Comparison of ENCODE assay signal across 1 cellular context in the genomic region with DNA sequence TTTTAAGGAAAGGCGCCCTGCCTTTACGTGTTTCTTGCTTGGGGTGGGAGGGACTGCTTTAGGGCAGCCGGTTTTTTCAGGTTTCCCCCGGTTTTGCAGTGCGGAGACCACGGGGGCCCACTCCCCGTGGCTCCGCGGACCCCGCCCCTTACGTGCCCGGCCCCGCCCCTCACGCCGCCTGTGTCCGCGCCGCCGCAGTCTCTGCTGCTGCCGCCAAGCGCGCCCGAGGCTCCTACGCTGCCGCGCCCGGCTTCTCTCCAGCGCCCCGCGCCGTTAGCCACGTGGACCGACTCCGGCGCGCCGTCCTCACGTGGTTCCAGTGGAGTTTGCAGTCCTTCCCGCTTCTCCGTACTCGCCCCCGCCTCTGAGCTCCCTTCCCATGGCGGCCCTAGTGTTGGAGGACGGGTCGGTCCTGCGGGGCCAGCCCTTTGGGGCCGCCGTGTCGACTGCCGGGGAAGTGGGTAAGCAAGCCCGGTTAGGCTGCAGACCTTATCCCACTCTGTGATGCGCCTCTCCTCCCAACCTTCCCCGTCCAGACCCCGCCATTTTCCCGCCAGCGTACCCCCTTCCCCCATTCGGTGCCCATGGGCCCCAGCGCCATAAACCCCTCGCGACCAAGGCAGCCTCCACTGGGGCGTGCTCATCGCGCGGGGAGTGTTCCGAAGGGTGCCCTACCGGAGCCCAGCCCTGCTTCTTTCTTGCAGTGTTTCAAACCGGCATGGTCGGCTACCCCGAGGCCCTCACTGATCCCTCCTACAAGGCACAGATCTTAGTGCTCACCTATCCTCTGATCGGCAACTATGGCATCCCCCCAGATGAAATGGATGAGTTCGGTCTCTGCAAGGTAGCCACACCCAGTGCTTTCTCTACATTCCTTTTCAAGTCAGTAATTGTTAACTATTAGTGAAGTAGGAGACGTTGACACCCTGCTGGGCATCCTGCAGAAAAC.
TF ChIP-seq lines count a peak whose summit lies in the region.

TSS of gene CAD (plus strand) at position 197 of the 949 bp plus-strand sequence. CDS start at position 380, 183 bp downstream.

TF ChIP-seq in HEK293, 187 proteins besides CTCF, POLR2A, EP300 and RAD21 (continued from another document and continues in another):
- TF ChIP-seq, protein P1, sequence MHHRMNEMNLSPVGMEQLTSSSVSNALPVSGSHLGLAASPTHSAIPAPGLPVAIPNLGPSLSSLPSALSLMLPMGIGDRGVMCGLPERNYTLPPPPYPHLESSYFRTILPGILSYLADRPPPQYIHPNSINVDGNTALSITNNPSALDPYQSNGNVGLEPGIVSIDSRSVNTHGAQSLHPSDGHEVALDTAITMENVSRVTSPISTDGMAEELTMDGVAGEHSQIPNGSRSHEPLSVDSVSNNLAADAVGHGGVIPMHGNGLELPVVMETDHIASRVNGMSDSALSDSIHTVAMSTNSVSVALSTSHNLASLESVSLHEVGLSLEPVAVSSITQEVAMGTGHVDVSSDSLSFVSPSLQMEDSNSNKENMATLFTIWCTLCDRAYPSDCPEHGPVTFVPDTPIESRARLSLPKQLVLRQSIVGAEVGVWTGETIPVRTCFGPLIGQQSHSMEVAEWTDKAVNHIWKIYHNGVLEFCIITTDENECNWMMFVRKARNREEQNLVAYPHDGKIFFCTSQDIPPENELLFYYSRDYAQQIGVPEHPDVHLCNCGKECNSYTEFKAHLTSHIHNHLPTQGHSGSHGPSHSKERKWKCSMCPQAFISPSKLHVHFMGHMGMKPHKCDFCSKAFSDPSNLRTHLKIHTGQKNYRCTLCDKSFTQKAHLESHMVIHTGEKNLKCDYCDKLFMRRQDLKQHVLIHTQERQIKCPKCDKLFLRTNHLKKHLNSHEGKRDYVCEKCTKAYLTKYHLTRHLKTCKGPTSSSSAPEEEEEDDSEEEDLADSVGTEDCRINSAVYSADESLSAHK (tag by site-specific recombination; IDR thresholded peaks at IDR 0.05), result no peak
- TF ChIP-seq ZNF214 (tag by site-specific recombination; IDR thresholded peaks at IDR 0.05; ENCODE audit: borderline replicate concordance), result no peak
- TF ChIP-seq INSM2 (tag by site-specific recombination; IDR thresholded peaks at IDR 0.05), result no peak
- TF ChIP-seq ZNF133 (tag by site-specific recombination; IDR thresholded peaks at IDR 0.05), result no peak
- TF ChIP-seq TRIM28 (IDR thresholded peaks at IDR 0.05; ENCODE audit: borderline replicate concordance, low read length), result no peak
- TF ChIP-seq ZSCAN16 (tag by site-specific recombination; IDR thresholded peaks at IDR 0.05), result no peak
- no peak for TF ChIP-seq ZFP41 (tag by site-specific recombination; IDR thresholded peaks at IDR 0.05; ENCODE audit: borderline replicate concordance)
- TF ChIP-seq BCL11A (tag by site-specific recombination; IDR thresholded peaks at IDR 0.05; ENCODE audit: low read depth), result no peak
- peak; percentile 83 for TF ChIP-seq ZFP37 (tag by site-specific recombination; IDR thresholded peaks at IDR 0.05)
- no peak for TF ChIP-seq ZNF785 (tag by site-specific recombination; IDR thresholded peaks at IDR 0.05)
- TF ChIP-seq ZNF560 (tag by site-specific recombination; IDR thresholded peaks at IDR 0.05; ENCODE audit: borderline replicate concordance), result no peak
- no peak for TF ChIP-seq ZBTB1 (tag by site-specific recombination; IDR thresholded peaks at IDR 0.05)
- TF ChIP-seq ZNF19 (tag by site-specific recombination; IDR thresholded peaks at IDR 0.05; ENCODE audit: low read depth), result no peak
- TF ChIP-seq KLF8 (tag by site-specific recombination; IDR thresholded peaks at IDR 0.05), result peak; percentile 27; the same call in 1 of the 2 replicates
- peak; percentile 80 for TF ChIP-seq YY1 (tag by site-specific recombination; IDR thresholded peaks at IDR 0.05)
- TF ChIP-seq YY2 (tag by site-specific recombination; IDR thresholded peaks at IDR 0.05), result peak; percentile 71
- 0 out of 2 replicates have a peak, but pooled peaks have one; percentile 64 for TF ChIP-seq ZNF660 (tag by site-specific recombination; IDR thresholded peaks at IDR 0.05)
- TF ChIP-seq, protein P2, sequence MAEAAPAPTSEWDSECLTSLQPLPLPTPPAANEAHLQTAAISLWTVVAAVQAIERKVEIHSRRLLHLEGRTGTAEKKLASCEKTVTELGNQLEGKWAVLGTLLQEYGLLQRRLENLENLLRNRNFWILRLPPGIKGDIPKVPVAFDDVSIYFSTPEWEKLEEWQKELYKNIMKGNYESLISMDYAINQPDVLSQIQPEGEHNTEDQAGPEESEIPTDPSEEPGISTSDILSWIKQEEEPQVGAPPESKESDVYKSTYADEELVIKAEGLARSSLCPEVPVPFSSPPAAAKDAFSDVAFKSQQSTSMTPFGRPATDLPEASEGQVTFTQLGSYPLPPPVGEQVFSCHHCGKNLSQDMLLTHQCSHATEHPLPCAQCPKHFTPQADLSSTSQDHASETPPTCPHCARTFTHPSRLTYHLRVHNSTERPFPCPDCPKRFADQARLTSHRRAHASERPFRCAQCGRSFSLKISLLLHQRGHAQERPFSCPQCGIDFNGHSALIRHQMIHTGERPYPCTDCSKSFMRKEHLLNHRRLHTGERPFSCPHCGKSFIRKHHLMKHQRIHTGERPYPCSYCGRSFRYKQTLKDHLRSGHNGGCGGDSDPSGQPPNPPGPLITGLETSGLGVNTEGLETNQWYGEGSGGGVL (tag by site-specific recombination; IDR thresholded peaks at IDR 0.05), result no peak
- TF ChIP-seq ZNF600 (tag by site-specific recombination; IDR thresholded peaks at IDR 0.05), result 0 out of 2 replicates have a peak, but pooled peaks have one; percentile 47
- TF ChIP-seq PBX3 (CRISPR knock-in tag; IDR thresholded peaks at IDR 0.05), result peak; percentile 91
- no peak for TF ChIP-seq ZNF239 (tag by site-specific recombination; IDR thresholded peaks at IDR 0.05)
- TF ChIP-seq ZNF548 (tag by site-specific recombination; IDR thresholded peaks at IDR 0.05), result no peak
- no peak for TF ChIP-seq ZNF585B (tag by site-specific recombination; IDR thresholded peaks at IDR 0.05)
- TF ChIP-seq, protein P3, sequence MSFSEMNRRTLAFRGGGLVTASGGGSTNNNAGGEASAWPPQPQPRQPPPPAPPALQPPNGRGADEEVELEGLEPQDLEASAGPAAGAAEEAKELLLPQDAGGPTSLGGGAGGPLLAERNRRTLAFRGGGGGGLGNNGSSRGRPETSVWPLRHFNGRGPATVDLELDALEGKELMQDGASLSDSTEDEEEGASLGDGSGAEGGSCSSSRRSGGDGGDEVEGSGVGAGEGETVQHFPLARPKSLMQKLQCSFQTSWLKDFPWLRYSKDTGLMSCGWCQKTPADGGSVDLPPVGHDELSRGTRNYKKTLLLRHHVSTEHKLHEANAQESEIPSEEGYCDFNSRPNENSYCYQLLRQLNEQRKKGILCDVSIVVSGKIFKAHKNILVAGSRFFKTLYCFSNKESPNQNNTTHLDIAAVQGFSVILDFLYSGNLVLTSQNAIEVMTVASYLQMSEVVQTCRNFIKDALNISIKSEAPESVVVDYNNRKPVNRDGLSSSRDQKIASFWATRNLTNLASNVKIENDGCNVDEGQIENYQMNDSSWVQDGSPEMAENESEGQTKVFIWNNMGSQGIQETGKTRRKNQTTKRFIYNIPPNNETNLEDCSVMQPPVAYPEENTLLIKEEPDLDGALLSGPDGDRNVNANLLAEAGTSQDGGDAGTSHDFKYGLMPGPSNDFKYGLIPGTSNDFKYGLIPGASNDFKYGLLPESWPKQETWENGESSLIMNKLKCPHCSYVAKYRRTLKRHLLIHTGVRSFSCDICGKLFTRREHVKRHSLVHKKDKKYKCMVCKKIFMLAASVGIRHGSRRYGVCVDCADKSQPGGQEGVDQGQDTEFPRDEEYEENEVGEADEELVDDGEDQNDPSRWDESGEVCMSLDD (tag by site-specific recombination; IDR thresholded peaks at IDR 0.05), result peak; percentile 95
- TF ChIP-seq ZNF280C (tag by site-specific recombination; IDR thresholded peaks at IDR 0.05), result no peak
- no peak for TF ChIP-seq MYNN (tag by site-specific recombination; IDR thresholded peaks at IDR 0.05; ENCODE audit: borderline replicate concordance)
- no peak for TF ChIP-seq ZBTB7A (tag by site-specific recombination; IDR thresholded peaks at IDR 0.05; ENCODE audit: low read depth)
- TF ChIP-seq BCL6B (tag by site-specific recombination; IDR thresholded peaks at IDR 0.05), result no peak
- TF ChIP-seq ZNF521 (tag by site-specific recombination; IDR thresholded peaks at IDR 0.05), result no peak
- no peak for TF ChIP-seq ZNF707 (tag by site-specific recombination; IDR thresholded peaks at IDR 0.05)
- no peak for TF ChIP-seq ZNF274 (IDR thresholded peaks at IDR 0.05; ENCODE audit: low read length)
- no peak for TF ChIP-seq ZNF274 (tag by site-specific recombination; IDR thresholded peaks at IDR 0.05; ENCODE audit: borderline replicate concordance)
- TF ChIP-seq, protein P4, sequence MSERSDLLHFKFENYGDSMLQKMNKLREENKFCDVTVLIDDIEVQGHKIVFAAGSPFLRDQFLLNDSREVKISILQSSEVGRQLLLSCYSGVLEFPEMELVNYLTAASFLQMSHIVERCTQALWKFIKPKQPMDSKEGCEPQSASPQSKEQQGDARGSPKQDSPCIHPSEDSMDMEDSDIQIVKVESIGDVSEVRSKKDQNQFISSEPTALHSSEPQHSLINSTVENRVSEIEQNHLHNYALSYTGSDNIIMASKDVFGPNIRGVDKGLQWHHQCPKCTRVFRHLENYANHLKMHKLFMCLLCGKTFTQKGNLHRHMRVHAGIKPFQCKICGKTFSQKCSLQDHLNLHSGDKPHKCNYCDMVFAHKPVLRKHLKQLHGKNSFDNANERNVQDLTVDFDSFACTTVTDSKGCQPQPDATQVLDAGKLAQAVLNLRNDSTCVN (tag by site-specific recombination; optimal IDR thresholded peaks at IDR 0.05), result peak; percentile 93
- TF ChIP-seq, protein P5, sequence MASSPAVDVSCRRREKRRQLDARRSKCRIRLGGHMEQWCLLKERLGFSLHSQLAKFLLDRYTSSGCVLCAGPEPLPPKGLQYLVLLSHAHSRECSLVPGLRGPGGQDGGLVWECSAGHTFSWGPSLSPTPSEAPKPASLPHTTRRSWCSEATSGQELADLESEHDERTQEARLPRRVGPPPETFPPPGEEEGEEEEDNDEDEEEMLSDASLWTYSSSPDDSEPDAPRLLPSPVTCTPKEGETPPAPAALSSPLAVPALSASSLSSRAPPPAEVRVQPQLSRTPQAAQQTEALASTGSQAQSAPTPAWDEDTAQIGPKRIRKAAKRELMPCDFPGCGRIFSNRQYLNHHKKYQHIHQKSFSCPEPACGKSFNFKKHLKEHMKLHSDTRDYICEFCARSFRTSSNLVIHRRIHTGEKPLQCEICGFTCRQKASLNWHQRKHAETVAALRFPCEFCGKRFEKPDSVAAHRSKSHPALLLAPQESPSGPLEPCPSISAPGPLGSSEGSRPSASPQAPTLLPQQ (tag by site-specific recombination; IDR thresholded peaks at IDR 0.05), result peak; percentile 70
- TF ChIP-seq KLF16 (tag by site-specific recombination; IDR thresholded peaks at IDR 0.05), result peak; percentile 71
- TF ChIP-seq ZFP3 (tag by site-specific recombination; IDR thresholded peaks at IDR 0.05; ENCODE audit: low read depth), result peak; percentile 92
- no peak for TF ChIP-seq ZNF549 (tag by site-specific recombination; IDR thresholded peaks at IDR 0.05)
- no peak for TF ChIP-seq HOXA7 (CRISPR knock-in tag; IDR thresholded peaks at IDR 0.05; ENCODE audit: borderline replicate concordance)
